In genomic region chr19:55432355-55432959, GRCh38 we compare ENCODE assay signal across 21 cellular contexts. TPM values are rescaled to one million over a fixed set of nuclear protein-coding genes. Genes with fewer than 3 reads are reported as not detected.
"Had no signal": no experiment of that assay in that cellular context is flagged by ENCODE, and none has a peak within 500 bp of the region (broad histone marks: within the 10 kb centered on the region; RNA-seq: fewer than 3 reads in every experiment).

No MANE protein-coding gene starts in this region.

- ATAC-seq: activated T-helper 17 cell treated with anti-CD3 and anti-CD28 coated beads, Interleukin-2, amount 50 U/mL, for 72 hours; heart left ventricle; naive thymus-derived CD8-positive, alpha-beta T cell; T-helper 17 cell had no signal

- H3K4me1 ChIP-seq: esophagus squamous epithelium, right atrium auricular region had no signal

- H3K36me3 ChIP-seq: esophagus squamous epithelium, heart left ventricle, right atrium auricular region had no signal

- H3K27ac Mint-ChIP-seq: activated B cell treated with CpG ODN at 0.5 μM for 24 hours; activated naive CD4-positive, alpha-beta T cell treated with anti-CD3 and anti-CD28 coated beads, Interleukin-2, amount 10 ng/mL, durations not matched to agents 7 days and 5 days; activated T-helper 17 cell treated with anti-CD3 and anti-CD28 coated beads, Interleukin-2, amount 50 U/mL, for 72 hours; naive thymus-derived CD8-positive, alpha-beta T cell; T-helper 17 cell had no signal

- DNase-seq: activated B cell treated with CpG ODN at 0.5 μM for 24 hours; activated CD4-positive, alpha-beta T cell treated with anti-CD3 and anti-CD28 coated beads, Interleukin-2, amount 50 U/mL, for 1 hour; activated naive CD4-positive, alpha-beta T cell treated with anti-CD3 and anti-CD28 coated beads, Interleukin-2, amount 10 ng/mL, durations not matched to agents 7 days and 5 days; activated T-cell treated with anti-CD3 and anti-CD28 coated beads for 4 hours; cortex of kidney; esophagus squamous epithelium; foreskin melanocyte; heart left ventricle; naive thymus-derived CD8-positive, alpha-beta T cell; small intestine; T-helper 17 cell had no signal

- H3K4me3 ChIP-seq: esophagus squamous epithelium, heart left ventricle, right atrium auricular region had no signal

- H3K4me1 Mint-ChIP-seq: activated B cell treated with CpG ODN at 0.5 μM for 24 hours; activated naive CD4-positive, alpha-beta T cell treated with anti-CD3 and anti-CD28 coated beads, Interleukin-2, amount 10 ng/mL, durations not matched to agents 7 days and 5 days; activated T-helper 17 cell treated with anti-CD3 and anti-CD28 coated beads, Interleukin-2, amount 50 U/mL, for 72 hours; central memory CD8-positive, alpha-beta T cell; T-helper 17 cell had no signal

- H3K9me3 ChIP-seq: esophagus squamous epithelium, heart left ventricle, right atrium auricular region had no signal

- H3K9me3 Mint-ChIP-seq: activated B cell treated with CpG ODN at 0.5 μM for 24 hours; activated T-helper 17 cell treated with anti-CD3 and anti-CD28 coated beads, Interleukin-2, amount 50 U/mL, for 72 hours; central memory CD8-positive, alpha-beta T cell had no signal

- H3K27ac ChIP-seq: esophagus squamous epithelium, heart left ventricle, right atrium auricular region had no signal

- H3K4me3 Mint-ChIP-seq: activated B cell treated with CpG ODN at 0.5 μM for 24 hours; activated naive CD4-positive, alpha-beta T cell treated with anti-CD3 and anti-CD28 coated beads, Interleukin-2, amount 10 ng/mL, durations not matched to agents 7 days and 5 days; activated T-helper 17 cell treated with anti-CD3 and anti-CD28 coated beads, Interleukin-2, amount 50 U/mL, for 72 hours; central memory CD8-positive, alpha-beta T cell; naive thymus-derived CD8-positive, alpha-beta T cell; T-helper 17 cell had no signal

RNA-seq across cellular contexts. Expression of gene SHISA7, which starts 10.6 kb away (rescaled TPM):
- total RNA-seq: activated B cell treated with CpG ODN at 0.5 μM for 24 hours; activated CD8-positive, alpha-beta memory T cell treated with anti-CD3 and anti-CD28 coated beads for 36 hours; esophagus squamous epithelium; heart left ventricle; lung microvascular endothelial cell; mononuclear cell; naive thymus-derived CD8-positive, alpha-beta T cell; posterior vena cava; right atrium auricular region; T-helper 17 cell; ureter had no signal
- polyA plus RNA-seq: heart left ventricle; naive thymus-derived CD8-positive, alpha-beta T cell had no signal

RNA-seq across cellular contexts. Expression of gene C19orf85, which starts 32.1 kb away (rescaled TPM):
- total RNA-seq: activated B cell treated with CpG ODN at 0.5 μM for 24 hours; activated CD8-positive, alpha-beta memory T cell treated with anti-CD3 and anti-CD28 coated beads for 36 hours; activated T-helper 17 cell treated with anti-CD3 and anti-CD28 coated beads, Interleukin-2, amount 50 U/mL, for 72 hours; esophagus squamous epithelium; heart left ventricle; lung microvascular endothelial cell; mononuclear cell; naive thymus-derived CD8-positive, alpha-beta T cell; posterior vena cava; right atrium auricular region; subcutaneous adipose tissue; T-helper 17 cell; ureter had no signal
- polyA plus RNA-seq: adipose tissue; heart left ventricle; naive thymus-derived CD8-positive, alpha-beta T cell; small intestine had no signal
